ENCODE assay signal across 8 cellular contexts in genomic region chr17:48944519-48945260, GRCh38. TPM values are rescaled to one million over a fixed set of nuclear protein-coding genes. Genes with fewer than 3 reads are reported as not detected.
DNase-seq lines count a peak whose midpoint lies in the region; ATAC-seq and TF ChIP-seq lines count a peak whose summit lies in the region.

Gene SNF8 (minus strand): TSS chr17:48944842. CDS start chr17:48944734, 108 bp downstream.

- intact Hi-C loops in dendritic cell treated with granulocyte-macrophage colony-stimulating factor and Interleukin-4, amounts not matched to agents 40 ng/mL and 50 ng/mL, for 4 days (cut with micrococcal nuclease) = loop anchor here (1.0 to 2.0 kb wide), 2 partner anchors 36 to 52 kb away; partner anchors contain the start of genes ATP5MC1 and UBE2Z
- intact Hi-C loops in left lung (cut with DNase I) = no loop called here

- TF ChIP-seq CTCF in left lung (IDR thresholded peaks at IDR 0.05) = no peak

- H3K4me2 ChIP-seq in BLaER1 = peak within 1 kb of the TSS; percentile 93

- H3K27me3 Mint-ChIP-seq in dendritic cell treated with granulocyte-macrophage colony-stimulating factor and Interleukin-4, amounts not matched to agents 40 ng/mL and 50 ng/mL, for 4 days = peaks cover 17% of the 10 kb centered on the region

- peaks cover 39% of the 10 kb centered on the region for H3K36me3 Mint-ChIP-seq in dendritic cell treated with granulocyte-macrophage colony-stimulating factor and Interleukin-4, amounts not matched to agents 40 ng/mL and 50 ng/mL, for 4 days (ENCODE audit: low read depth)

- no peaks in the 10 kb centered on the region; the same call in 1 of the 2 replicates for H3K9me3 ChIP-seq in BLaER1
- no peaks in the 10 kb centered on the region for H3K9me3 ChIP-seq in left lung

- H3K27ac Mint-ChIP-seq in dendritic cell treated with granulocyte-macrophage colony-stimulating factor and Interleukin-4, amounts not matched to agents 40 ng/mL and 50 ng/mL, for 4 days = peak within 1 kb of the TSS; percentile 92

- DNase-seq in NCI-H748 (lab: John Stamatoyannopoulos, UW; ENCODE audit: unreplicated experiment) (peak; percentile 94), left lung (peak; percentile 92 to 98)
- peak; percentile 90 to 93 for DNase-seq in activated CD4-positive, alpha-beta T cell treated with anti-CD3 and anti-CD28 coated beads, Interleukin-2, amount 50 U/mL, for 24 hours (ENCODE audit: low read depth in 1 of 2, low spot score in 1 of 2)
- peak; percentile 89 for DNase-seq in stimulated activated CD4-positive, alpha-beta T cell treated with anti-CD3 and anti-CD28 coated beads, Interleukin-2, amount 100 ng/mL, for 4 hours (ENCODE audit: low read depth)

- no peaks in the 10 kb centered on the region for H4K20me1 ChIP-seq in BLaER1

- peak within 1 kb of the TSS; percentile 98 for H3K4me3 Mint-ChIP-seq in dendritic cell treated with granulocyte-macrophage colony-stimulating factor and Interleukin-4, amounts not matched to agents 40 ng/mL and 50 ng/mL, for 4 days

- H3K4me1 ChIP-seq in BLaER1 = peaks cover 29% of the 10 kb centered on the region
- H3K4me1 ChIP-seq in left lung = peaks cover 11 to 25% of the 10 kb centered on the region in 2 donors

- H3K27ac ChIP-seq in BLaER1 = peak within 1 kb of the TSS; percentile 85
- H3K27ac ChIP-seq in left lung = peak within 1 kb of the TSS; percentile 87

- peak within 1 kb of the TSS; percentile 90 for H3K9ac ChIP-seq in BLaER1

- H3K36me3 ChIP-seq in BLaER1 = peaks cover 31% of the 10 kb centered on the region
- H3K36me3 ChIP-seq in left lung = peaks cover 0 to 27% of the 10 kb centered on the region in 2 donors

- peak; percentile 84 for ATAC-seq in GM19351 (IDR thresholded peaks at IDR 0.05; ENCODE audit: unreplicated experiment)
- peak; percentile 93 for ATAC-seq in HG03521 (IDR thresholded peaks at IDR 0.05; ENCODE audit: unreplicated experiment)
- peak; percentile 98 for ATAC-seq in left lung

- peaks cover 19% of the 10 kb centered on the region for H3K4me1 Mint-ChIP-seq in dendritic cell treated with granulocyte-macrophage colony-stimulating factor and Interleukin-4, amounts not matched to agents 40 ng/mL and 50 ng/mL, for 4 days (ENCODE audit: low read depth)

- H3K4me3 ChIP-seq in BLaER1 (peak within 1 kb of the TSS; percentile 86), left lung (peak within 1 kb of the TSS; percentile 75 to 80)

- H3K9me3 Mint-ChIP-seq in dendritic cell treated with granulocyte-macrophage colony-stimulating factor and Interleukin-4, amounts not matched to agents 40 ng/mL and 50 ng/mL, for 4 days = no peaks in the 10 kb centered on the region

- no peaks in the 10 kb centered on the region for H3K27me3 ChIP-seq in BLaER1
- peaks cover 0 to 20% of the 10 kb centered on the region in 2 donors for H3K27me3 ChIP-seq in left lung

RNA-seq across cellular contexts. Expression of gene SNF8, which starts in this region (rescaled TPM):
- 100 to 1,000 TPM in 1 of 2 donors, 10 to 100 TPM in 1; 95.8 to 109 TPM for total RNA-seq in left lung

Comparison
In these comparisons a context has a peak if more than half of its experiments do, and no peak if none do; other contexts are left out.
1. Peak in every context shown above with its lines: DNase-seq, ATAC-seq, H3K4me3 ChIP-seq and H3K27ac ChIP-seq.